ENCODE assay signal across 11 cellular contexts in the genomic region with DNA sequence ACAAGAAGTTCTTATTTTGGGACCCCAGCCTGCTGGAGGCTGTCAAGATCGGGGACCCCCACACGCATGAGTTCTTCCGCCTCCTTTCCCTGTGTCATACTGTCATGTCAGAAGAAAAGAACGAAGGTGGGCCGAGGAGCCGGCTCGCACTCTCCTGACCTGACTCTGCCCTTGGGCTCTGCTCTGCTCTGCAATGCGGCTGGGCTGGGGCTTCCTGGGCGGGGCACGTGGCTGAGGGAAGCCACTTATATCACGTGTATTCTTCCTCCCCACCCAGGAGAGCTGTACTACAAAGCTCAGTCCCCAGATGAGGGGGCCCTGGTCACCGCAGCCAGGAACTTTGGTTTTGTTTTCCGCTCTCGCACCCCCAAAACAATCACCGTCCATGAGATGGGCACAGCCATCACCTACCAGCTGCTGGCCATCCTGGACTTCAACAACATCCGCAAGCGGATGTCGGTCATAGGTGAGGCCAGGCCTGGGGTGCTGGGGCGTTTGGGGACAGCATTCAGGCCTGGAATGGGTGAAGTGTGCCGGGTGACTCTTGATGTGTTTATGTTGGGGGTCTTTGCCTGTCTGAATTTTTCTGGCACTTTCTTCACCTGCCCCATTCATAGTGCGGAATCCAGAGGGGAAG. TPM values are rescaled to one million over a fixed set of nuclear protein-coding genes. Genes with fewer than 3 reads are reported as not detected.
DNase-seq lines count a peak whose midpoint lies in the region; ATAC-seq and TF ChIP-seq lines count a peak whose summit lies in the region.
"Had no signal": no experiment of that assay in that cellular context is flagged by ENCODE, and none has a peak within 500 bp of the region (broad histone marks: within the 10 kb centered on the region; RNA-seq: fewer than 3 reads in every experiment).

No MANE protein-coding gene starts in this region.

- no peaks in the 10 kb centered on the region for H3K4me1 ChIP-seq in adrenal gland (replicated peaks in 1 of 2)

- H3K27ac Mint-ChIP-seq in memory B cell: peak overlapping the region; percentile 25
- H3K27ac Mint-ChIP-seq in stimulated activated effector memory CD8-positive, alpha-beta T cell treated with anti-CD3 and anti-CD28 coated beads, Interleukin-12 subunit alpha, Interleukin-12 subunit beta, amount 100 ng/mL, for 72 hours: peak overlapping the region; percentile 94

- DNase-seq in T-helper 9 cell: peak; percentile 65
- peak; percentile 61 for DNase-seq in activated T-helper 9 cell treated with anti-CD3 and anti-CD28 coated beads, Interleukin-2, amount 50 U/mL, for 16 hours (ENCODE audit: low read depth)
- DNase-seq in memory B cell (ENCODE audit: low spot score in 2 of 2): no peak
- peak; percentile 50 to 82 for DNase-seq in stimulated activated effector memory CD8-positive, alpha-beta T cell treated with anti-CD3 and anti-CD28 coated beads, Interleukin-12 subunit alpha, Interleukin-12 subunit beta, amount 100 ng/mL, for 72 hours (ENCODE audit: low spot score in 2 of 2)
- no peak for DNase-seq in SIG-M5 (lab: John Stamatoyannopoulos, UW)
- DNase-seq in NCI-H82 treated with DMSO at 0.1 percent for 48 hours (lab: John Stamatoyannopoulos, UW; ENCODE audit: unreplicated experiment): no peak
- no peak for DNase-seq in adrenal gland
- DNase-seq: dermis blood vessel endothelial cell, NCI-H1694 treated with DMSO at 0.1 percent for 48 hours had no signal

- 73 to 83% (median 81%) methylated on average over 15 to 21 of the region's 21 CpGs for WGBS in adrenal gland, 4 donors

- H3K36me3 Mint-ChIP-seq in memory B cell: peaks cover 47% of the 10 kb centered on the region
- H3K36me3 Mint-ChIP-seq in stimulated activated effector memory CD8-positive, alpha-beta T cell treated with anti-CD3 and anti-CD28 coated beads, Interleukin-12 subunit alpha, Interleukin-12 subunit beta, amount 100 ng/mL, for 72 hours: peaks cover 100% of the 10 kb centered on the region

- H3K27ac ChIP-seq in adrenal gland: no peak overlapping the region

- peaks cover 0 to 80% of the 10 kb centered on the region in 2 donors for H3K36me3 ChIP-seq in adrenal gland (replicated peaks in 1 of 2)

- ATAC-seq in memory B cell (ENCODE audit: low read depth) (peak; percentile 67), GM18873 (IDR thresholded peaks at IDR 0.05; ENCODE audit: low FRiP score, unreplicated experiment) (no peak)
- peak; percentile 91 for ATAC-seq in stimulated activated effector memory CD8-positive, alpha-beta T cell treated with anti-CD3 and anti-CD28 coated beads, Interleukin-12 subunit alpha, Interleukin-12 subunit beta, amount 100 ng/mL, for 72 hours
- ATAC-seq: SK-N-SH treated with all-trans-retinoic acid at 6 μM for 48 hours had no signal

- no peaks in the 10 kb centered on the region for H3K9me3 Mint-ChIP-seq in memory B cell
- no peaks in the 10 kb centered on the region for H3K9me3 Mint-ChIP-seq in stimulated activated effector memory CD8-positive, alpha-beta T cell treated with anti-CD3 and anti-CD28 coated beads, Interleukin-12 subunit alpha, Interleukin-12 subunit beta, amount 100 ng/mL, for 72 hours

- no peaks in the 10 kb centered on the region for H3K9me3 ChIP-seq in adrenal gland (replicated peaks in 1 of 3)

- peaks cover 13% of the 10 kb centered on the region for H3K4me1 Mint-ChIP-seq in memory B cell
- peaks cover 92% of the 10 kb centered on the region for H3K4me1 Mint-ChIP-seq in stimulated activated effector memory CD8-positive, alpha-beta T cell treated with anti-CD3 and anti-CD28 coated beads, Interleukin-12 subunit alpha, Interleukin-12 subunit beta, amount 100 ng/mL, for 72 hours

- intact Hi-C loops in adrenal gland (cut with DNase I): no loop called here

- TF ChIP-seq CTCF in adrenal gland (IDR thresholded peaks at IDR 0.05): no peak

- TF ChIP-seq POLR2A in adrenal gland (IDR thresholded peaks at IDR 0.05): no peak

- no peak overlapping the region for H3K4me3 Mint-ChIP-seq in memory B cell
- H3K4me3 Mint-ChIP-seq in stimulated activated effector memory CD8-positive, alpha-beta T cell treated with anti-CD3 and anti-CD28 coated beads, Interleukin-12 subunit alpha, Interleukin-12 subunit beta, amount 100 ng/mL, for 72 hours: peak overlapping the region; percentile 72

- no peak overlapping the region for H3K4me3 ChIP-seq in adrenal gland

- H3K27me3 ChIP-seq in adrenal gland: no peaks in the 10 kb centered on the region

- no peaks in the 10 kb centered on the region for H3K27me3 Mint-ChIP-seq in memory B cell

RNA-seq across cellular contexts. Expression of a gene that starts 17.6 kb away (rescaled TPM):
- total RNA-seq in adrenal gland: 10 to 100 TPM; 21.2 to 80.8 (median 26.3) TPM
- 10 to 100 TPM in 2 of 3 donors, 1 to 10 TPM in 1; 9.9 to 15.4 (median 11.6) TPM for polyA plus RNA-seq in adrenal gland

RNA-seq across cellular contexts. Expression of a gene that starts 22.1 kb away (rescaled TPM):
- not detected for total RNA-seq in adrenal gland
- polyA plus RNA-seq in adrenal gland: not detected
- total RNA-seq: dermis blood vessel endothelial cell had no signal

Comparison
In these comparisons a context has a peak if more than half of its experiments do, and no peak if none do; other contexts are left out.
1. DNase-seq: peak in T-helper 9 cell (single experiment), activated T-helper 9 cell treated with anti-CD3 and anti-CD28 coated beads, Interleukin-2, amount 50 U/mL, for 16 hours (single experiment) and stimulated activated effector memory CD8-positive, alpha-beta T cell treated with anti-CD3 and anti-CD28 coated beads, Interleukin-12 subunit alpha, Interleukin-12 subunit beta, amount 100 ng/mL, for 72 hours (2 of 2); none in memory B cell (0 of 2), SIG-M5 (single experiment), NCI-H82 treated with DMSO at 0.1 percent for 48 hours (single experiment) and adrenal gland (0 of 7).